Comparison of ENCODE assay signal across 19 cellular contexts in genomic region chr7:98913612-98914011, GRCh38. TPM values are rescaled to one million over a fixed set of nuclear protein-coding genes. Genes with fewer than 3 reads are reported as not detected.
A peak's percentile ranks its signal among the peaks of the same experiment; 100 is the strongest.
DNase-seq lines count a peak whose midpoint lies in the region; ATAC-seq and TF ChIP-seq lines count a peak whose summit lies in the region.
"Had no signal": no experiment of that assay in that cellular context is flagged by ENCODE, and none has a peak within 500 bp of the region (broad histone marks: within the 10 kb centered on the region; RNA-seq: fewer than 3 reads in every experiment).

No MANE protein-coding gene starts in this region.

- POLR2A ChIA-PET in HEK293 (lab: Yijun Ruan, JAX), result no interaction called here

- no peaks in the 10 kb centered on the region for H4K20me1 ChIP-seq in fibroblast of lung (ENCODE audit: control insufficient read depth, extremely low read depth, insufficient read depth, low read length)

- H3K27ac ChIP-seq in HEK293 (ENCODE audit: extremely low read depth, low read depth, low read length) (no peak overlapping the region), RWPE2 (ENCODE audit: poor library complexity, severe bottlenecking) (no peak overlapping the region), fibroblast of lung (ENCODE audit: insufficient read depth, low read length) (no peak overlapping the region), transverse colon (no peak overlapping the region)
- H3K27ac ChIP-seq: esophagus muscularis mucosa had no signal

- H3K36me3 ChIP-seq in HEK293 (ENCODE audit: control insufficient read depth in 2 of 2, insufficient read depth in 1 of 2, low read length in 2 of 2) (peaks cover 68 to 90% of the 10 kb centered on the region in 2 experiments), RWPE2 (ENCODE audit: low read depth) (peaks cover 82% of the 10 kb centered on the region), fibroblast of lung (ENCODE audit: control insufficient read depth, insufficient read depth, low read length) (peaks cover 28% of the 10 kb centered on the region), transverse colon (peaks cover 0 to 87% (median 40%) of the 10 kb centered on the region in 4 donors)

- H3K27me3 ChIP-seq in RWPE2 (ENCODE audit: insufficient read depth, poor library complexity, severe bottlenecking) (no peaks in the 10 kb centered on the region), fibroblast of lung (ENCODE audit: control insufficient read depth, insufficient read depth, low read length) (no peaks in the 10 kb centered on the region), transverse colon (no peaks in the 10 kb centered on the region)
- H3K27me3 ChIP-seq: esophagus muscularis mucosa had no signal

- in situ Hi-C loops in transverse colon (cut with MboI; ENCODE audit: low pct_ligation_motif_present in 1 of 4, low pct_unique_long_range_greater_than_20kb in 1 of 4, low sequenced_read_pairs in 3 of 4), result no loop called here

- DNase-seq in AG09319 (ENCODE audit: extremely low read depth, low read depth) (no peak), RWPE2 (ENCODE audit: low spot score) (no peak), fibroblast of lung (ENCODE audit: low read depth in 2 of 2) (peak; percentile 20 to 41), activated T-cell treated with anti-CD3 and anti-CD28 coated beads for 4 hours (no peak), NCI-H128 (lab: John Stamatoyannopoulos, UW; ENCODE audit: unreplicated experiment) (no peak), transverse colon (no peak)
- DNase-seq: activated CD4-positive, alpha-beta T cell treated with anti-CD3 and anti-CD28 coated beads for 36 hours; COR-L47; effector CD4-positive, alpha-beta T cell; head of caudate nucleus; mucosa of descending colon; NCI-H1436 treated with DMSO at 0.1 percent for 48 hours; NCI-H510A; stimulated activated CD8-positive, alpha-beta memory T cell treated with anti-CD3 and anti-CD28 coated beads, Interleukin-4, amount 100 ng/mL, for 48 hours; substantia nigra had no signal

- no peak overlapping the region for H2AFZ ChIP-seq in fibroblast of lung (ENCODE audit: low read length)
- H2AFZ ChIP-seq: GM23338 had no signal

- peak; percentile 9 for TF ChIP-seq CTCF in AG09319 (IDR thresholded peaks at IDR 0.05; ENCODE audit: low read depth, low read length)
- no peak for TF ChIP-seq CTCF in HEK293 (tag by site-specific recombination; IDR thresholded peaks at IDR 0.05)
- peak; percentile 23 for TF ChIP-seq CTCF in RWPE2 (IDR thresholded peaks at IDR 0.05; ENCODE audit: poor library complexity, severe bottlenecking)
- TF ChIP-seq CTCF in fibroblast of lung (conservative IDR thresholded peaks at IDR 0.05 in 1 of 2, IDR thresholded peaks at IDR 0.05 in 1 of 2; ENCODE audit: low read depth in 1 of 2, low read length in 2 of 2), result peak in 1 of 2 donors; percentile 13
- no peak for TF ChIP-seq CTCF in transverse colon (IDR thresholded peaks at IDR 0.05)

- no peak overlapping the region for H3K4me2 ChIP-seq in fibroblast of lung (ENCODE audit: extremely low read depth, insufficient read depth, low read length)
- H3K4me2 ChIP-seq: GM23338 had no signal

- H3K9me3 ChIP-seq in HEK293 (ENCODE audit: control insufficient read depth, insufficient read depth, low read depth, low read length) (no peaks in the 10 kb centered on the region), RWPE2 (ENCODE audit: severe bottlenecking) (no peaks in the 10 kb centered on the region), fibroblast of lung (ENCODE audit: control insufficient read depth, insufficient read depth, low read depth, low read length) (no peaks in the 10 kb centered on the region), transverse colon (no peaks in the 10 kb centered on the region)
- H3K9me3 ChIP-seq: esophagus muscularis mucosa, mucosa of descending colon had no signal

- intact Hi-C loops in transverse colon (cut with DNase I; ENCODE audit: low total_unique reads), result no loop called here

- TF ChIP-seq EP300 in transverse colon (IDR thresholded peaks at IDR 0.05; ENCODE audit: low read depth), result no peak

- TF ChIP-seq POLR2A in transverse colon (IDR thresholded peaks at IDR 0.05), result no peak

- no peak overlapping the region for H3K9ac ChIP-seq in fibroblast of lung (ENCODE audit: insufficient read depth, low read length)

- no peaks in the 10 kb centered on the region for H3K4me1 ChIP-seq in HEK293 (ENCODE audit: control insufficient read depth, insufficient read depth, low read length)
- H3K4me1 ChIP-seq in RWPE2 (ENCODE audit: insufficient read depth, poor library complexity, severe bottlenecking), result no peaks in the 10 kb centered on the region
- no peaks in the 10 kb centered on the region for H3K4me1 ChIP-seq in fibroblast of lung (ENCODE audit: control insufficient read depth, extremely low read depth, insufficient read depth, low read length)
- no peaks in the 10 kb centered on the region for H3K4me1 ChIP-seq in transverse colon

- ATAC-seq in RWPE2 (ENCODE audit: low read depth), result no peak
- ATAC-seq: activated CD4-positive, alpha-beta T cell treated with anti-CD3 and anti-CD28 coated beads for 36 hours; GM23338; mucosa of descending colon had no signal

- CTCF ChIA-PET in HEK293 (lab: Yijun Ruan, JAX), result no interaction called here

- no peaks in the 10 kb centered on the region for H3K79me2 ChIP-seq in fibroblast of lung (ENCODE audit: control insufficient read depth, insufficient read depth, low read length)

- H3K4me3 ChIP-seq in HEK293 (ENCODE audit: low read depth, low read length), result no peak overlapping the region
- no peak overlapping the region for H3K4me3 ChIP-seq in RWPE2 (ENCODE audit: severe bottlenecking)
- H3K4me3 ChIP-seq in fibroblast of lung (replicated peaks in 1 of 4; ENCODE audit: control extremely low read depth in 1 of 4, insufficient read depth in 1 of 4, low read depth in 3 of 4, low read length in 4 of 4), result no peak overlapping the region
- H3K4me3 ChIP-seq in transverse colon, result no peak overlapping the region
- H3K4me3 ChIP-seq: esophagus muscularis mucosa, GM23338, mucosa of descending colon had no signal

TF ChIP-seq in HEK293, 187 proteins besides CTCF, POLR2A, EP300 and RAD21:
- TF ChIP-seq ZNF433 (tag by site-specific recombination; IDR thresholded peaks at IDR 0.05; ENCODE audit: low read depth), result no peak
- peak; percentile 43 for TF ChIP-seq PRDM6 (tag by site-specific recombination; IDR thresholded peaks at IDR 0.05)

RNA-seq across cellular contexts. Expression of gene TRRAP, which starts 35.3 kb away (rescaled TPM):
- total RNA-seq in fibroblast of lung, result 14.4 and 20.6 TPM in 2 replicates
- polyA plus RNA-seq in fibroblast of lung, result 11.3 and 17.6 TPM in 2 replicates
- polyA plus RNA-seq in fibroblast of lung (2012), result 12.9 and 14.9 TPM in 2 replicates
- 64.0 and 86.9 TPM in 2 replicates for polyA minus RNA-seq in fibroblast of lung (ENCODE audit: low replicate concordance)
- 10 to 100 TPM; 27.3 to 73.3 (median 38.0) TPM for total RNA-seq in transverse colon

RNA-seq across cellular contexts. Expression of gene TMEM130, which starts 43.8 kb away (rescaled TPM):
- total RNA-seq in fibroblast of lung, result 0.26 and 0.66 TPM in 2 replicates
- 0.95 and 2.6 TPM in 2 replicates for polyA plus RNA-seq in fibroblast of lung
- polyA plus RNA-seq in fibroblast of lung (2012), result 1.8 and 4.8 TPM in 2 replicates
- polyA minus RNA-seq in fibroblast of lung (ENCODE audit: low replicate concordance), result 1.3 and 16.4 TPM in 2 replicates
- 1 to 10 TPM in 2 of 4 donors, under 1 TPM in 1, not detected in 1; 0.14 to 1.5 (median 1.1) TPM for total RNA-seq in transverse colon
- total RNA-seq: liver had no signal
- polyA plus RNA-seq: liver had no signal

Comparison
In these comparisons a context has a peak if more than half of its experiments do, and no peak if none do; other contexts are left out.
1. DNase-seq: peak in fibroblast of lung (2 of 2); none in AG09319 (single experiment), RWPE2 (single experiment), activated T-cell treated with anti-CD3 and anti-CD28 coated beads for 4 hours (single experiment), NCI-H128 (single experiment) and transverse colon (single experiment).
2. CTCF ChIP-seq: peak in AG09319 (single experiment) and RWPE2 (single experiment); none in HEK293 (single experiment) and transverse colon (0 of 5).